ENCODE assay signal across 31 cellular contexts in genomic region chr2:60661073-60661738, GRCh38.
DNase-seq lines count a peak whose midpoint lies in the region; TF ChIP-seq lines count a peak whose summit lies in the region.
"Had no signal": no experiment of that assay in that cellular context is flagged by ENCODE, and none has a peak within 500 bp of the region (broad histone marks: within the 10 kb centered on the region; RNA-seq: fewer than 3 reads in every experiment).

No MANE protein-coding gene starts in this region.

- H3K27ac Mint-ChIP-seq in IgD-negative memory B cell, result peak overlapping the region; percentile 52 to 93 (median 93)
- H3K27ac Mint-ChIP-seq: activated CD4-positive, alpha-beta T cell treated with anti-CD3 and anti-CD28 coated beads for 36 hours; activated CD8-positive, alpha-beta T cell treated with anti-CD3 and anti-CD28 coated beads for 36 hours; activated naive CD4-positive, alpha-beta T cell treated with anti-CD3 and anti-CD28 coated beads for 36 hours; brain; mesothelial cell of epicardium; naive thymus-derived CD4-positive, alpha-beta T cell; progenitor cell of endocrine pancreas; T-helper 2 cell treated with Interferon-gamma antibody and Interleukin-4, amounts not matched to agents 5 μg/mL and 100 μg/mL, for 36 hours; type B pancreatic cell had no signal

- peak overlapping the region in 6 of 8 donors; percentile 12 to 75 (median 52) for H3K27ac ChIP-seq in spleen
- H3K27ac ChIP-seq: esophagus muscularis mucosa, GM23248, neutrophil had no signal

- H3K4me3 ChIP-seq in NB4 (ENCODE audit: low read depth, low read length) (no peak overlapping the region), spleen (no peak overlapping the region)
- H3K4me3 ChIP-seq: esophagus muscularis mucosa, GM23248 had no signal

- peaks cover 45 to 49% (median 46%) of the 10 kb centered on the region in 3 donors for H3K4me1 Mint-ChIP-seq in IgD-negative memory B cell
- H3K4me1 Mint-ChIP-seq: activated CD4-positive, alpha-beta T cell treated with anti-CD3 and anti-CD28 coated beads for 36 hours; brain; mesothelial cell of epicardium had no signal

- DNase-seq in NB4 (ENCODE audit: low read depth), result peak; percentile 39
- peak; percentile 45 for DNase-seq in SKM-1 treated with dmso at 0.1 percent for 144 hours (lab: John Stamatoyannopoulos, UW; ENCODE audit: unreplicated experiment)
- DNase-seq in spleen, result no peak
- DNase-seq in GM03348 (ENCODE audit: low spot score), result no peak
- DNase-seq in SHP77 (lab: John Stamatoyannopoulos, UW), result no peak
- no peak for DNase-seq in stimulated activated CD8-positive, alpha-beta memory T cell treated with anti-CD3 and anti-CD28 coated beads, Interleukin-4, amount 100 ng/mL, for 48 hours
- DNase-seq in C1 segment of cervical spinal cord (lab: John Stamatoyannopoulos, UW), result no peak
- DNase-seq: activated CD4-positive, alpha-beta T cell treated with anti-CD3 and anti-CD28 coated beads for 36 hours; activated CD8-positive, alpha-beta memory T cell treated with anti-CD3 and anti-CD28 coated beads, Interleukin-2, amount 50 U/mL, for 48 hours; activated CD8-positive, alpha-beta T cell treated with anti-CD3 and anti-CD28 coated beads for 36 hours; activated naive CD4-positive, alpha-beta T cell treated with anti-CD3 and anti-CD28 coated beads for 36 hours; amniotic stem cell; foreskin fibroblast; GM23248; head of caudate nucleus; left ventricle myocardium superior; naive thymus-derived CD4-positive, alpha-beta T cell; NCI-H1436; NCI-H2081 treated with DMSO at 0.1 percent for 48 hours; OCI-M1; SK-N-SH; stimulated activated CD4-positive, alpha-beta T cell treated with anti-CD3 and anti-CD28 coated beads, Interleukin-4, amount 100 ng/mL, for 24 hours; substantia nigra had no signal

- TF ChIP-seq CTCF in NB4 (IDR thresholded peaks at IDR 0.05; ENCODE audit: low read depth, low read length) (no peak), spleen (IDR thresholded peaks at IDR 0.05 in 8 of 11, conservative IDR thresholded peaks at IDR 0.05 in 3 of 11) (no peak)

- WGBS in spleen, 5 donors, result 85 to 96% (median 92%) methylated on average over 1 of the region's 1 CpG

- peak overlapping the region; percentile 21 to 94 (median 76) for H3K4me3 Mint-ChIP-seq in IgD-negative memory B cell
- H3K4me3 Mint-ChIP-seq: activated CD4-positive, alpha-beta T cell treated with anti-CD3 and anti-CD28 coated beads for 36 hours; activated CD8-positive, alpha-beta T cell treated with anti-CD3 and anti-CD28 coated beads for 36 hours; activated naive CD4-positive, alpha-beta T cell treated with anti-CD3 and anti-CD28 coated beads for 36 hours; brain; mesothelial cell of epicardium; naive thymus-derived CD4-positive, alpha-beta T cell; T-helper 2 cell treated with Interferon-gamma antibody and Interleukin-4, amounts not matched to agents 5 μg/mL and 100 μg/mL, for 36 hours; type B pancreatic cell had no signal

- intact Hi-C loops in spleen (cut with DNase I; ENCODE audit: low total_unique reads), result no loop called here

- H3K27me3 ChIP-seq in spleen (replicated peaks in 1 of 7), result no peaks in the 10 kb centered on the region
- H3K27me3 ChIP-seq: esophagus muscularis mucosa, neutrophil had no signal

- no peaks in the 10 kb centered on the region for H3K36me3 Mint-ChIP-seq in IgD-negative memory B cell
- H3K36me3 Mint-ChIP-seq: brain; mesothelial cell of epicardium; naive thymus-derived CD4-positive, alpha-beta T cell; type B pancreatic cell had no signal

- TF ChIP-seq POLR2A in NB4 (IDR thresholded peaks at IDR 0.05; ENCODE audit: extremely low read depth, insufficient read length) (no peak), spleen (IDR thresholded peaks at IDR 0.05) (no peak)

- H3K9me3 Mint-ChIP-seq in IgD-negative memory B cell, result peaks cover 0 to 3% (median 0%) of the 10 kb centered on the region in 3 donors
- H3K9me3 Mint-ChIP-seq: activated naive CD4-positive, alpha-beta T cell treated with anti-CD3 and anti-CD28 coated beads for 36 hours; T-helper 2 cell treated with Interferon-gamma antibody and Interleukin-4, amounts not matched to agents 5 μg/mL and 100 μg/mL, for 36 hours had no signal

- H3K9me3 ChIP-seq in spleen, result peaks cover 0 to 7% (median 0%) of the 10 kb centered on the region in 8 donors
- H3K9me3 ChIP-seq: esophagus muscularis mucosa, neutrophil, SK-N-SH had no signal

- peaks cover 2% of the 10 kb centered on the region for H3K27me3 Mint-ChIP-seq in IgD-negative memory B cell
- H3K27me3 Mint-ChIP-seq: type B pancreatic cell had no signal

- H3K4me1 ChIP-seq in spleen, result peaks cover 0 to 29% (median 18%) of the 10 kb centered on the region in 6 donors
- H3K4me1 ChIP-seq: esophagus muscularis mucosa had no signal

- H3K36me3 ChIP-seq in spleen, result no peaks in the 10 kb centered on the region
- H3K36me3 ChIP-seq: esophagus muscularis mucosa, neutrophil had no signal

Comparison
In these comparisons a context has a peak if more than half of its experiments do, and no peak if none do; other contexts are left out.
1. DNase-seq: peak in NB4 (single experiment) and SKM-1 treated with dmso at 0.1 percent for 144 hours (single experiment); none in spleen (single experiment), GM03348 (single experiment), SHP77 (0 of 2), stimulated activated CD8-positive, alpha-beta memory T cell treated with anti-CD3 and anti-CD28 coated beads, Interleukin-4, amount 100 ng/mL, for 48 hours (single experiment) and C1 segment of cervical spinal cord (0 of 14).